In the genomic region with DNA sequence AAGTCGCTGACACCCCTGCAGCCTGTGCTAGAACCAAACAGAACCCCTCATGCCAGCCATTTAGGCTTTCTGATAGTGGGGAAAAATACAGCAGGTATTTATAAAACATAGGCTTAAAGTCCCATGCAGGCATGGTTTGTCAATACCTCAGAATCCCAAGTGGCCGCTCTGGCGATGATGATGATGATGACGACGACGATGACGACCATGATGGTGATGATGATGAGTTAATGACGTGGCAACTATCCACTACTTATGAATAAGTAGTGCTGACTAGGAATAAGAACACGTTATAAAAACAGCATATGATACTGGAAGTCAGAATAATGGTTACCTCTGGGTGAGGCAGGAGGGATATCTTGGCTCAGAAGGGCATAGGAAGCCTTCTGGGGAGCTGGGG, we compare ENCODE assay signal across 33 cellular contexts. TPM values are rescaled to one million over a fixed set of nuclear protein-coding genes. Genes with fewer than 3 reads are reported as not detected.
"Had no signal": no experiment of that assay in that cellular context is flagged by ENCODE, and none has a peak within 500 bp of the region (broad histone marks: within the 10 kb centered on the region; RNA-seq: fewer than 3 reads in every experiment).

No MANE protein-coding gene starts in this region.

- H3K27me3 ChIP-seq: adrenal gland, ascending aorta, body of pancreas, brain microvascular endothelial cell, breast epithelium, cardiac muscle cell had no signal

- H3K27ac ChIP-seq: adrenal gland, body of pancreas, brain microvascular endothelial cell, breast epithelium, cardiac muscle cell had no signal

- H3K4me1 ChIP-seq: adrenal gland, body of pancreas, breast epithelium had no signal

- FAIRE-seq: astrocyte, bronchial epithelial cell had no signal

- H3K36me3 ChIP-seq: adrenal gland, brain microvascular endothelial cell, breast epithelium, cardiac muscle cell had no signal

- H3K9me3 ChIP-seq: adrenal gland, ascending aorta, body of pancreas, breast epithelium had no signal

- H3K4me3 ChIP-seq: adrenal gland, ascending aorta, body of pancreas, breast epithelium, cardiac muscle cell had no signal

- DNase-seq: activated effector memory CD4-positive, alpha-beta T cell treated with anti-CD3 and anti-CD28 coated beads, Interleukin-2, amount 50 U/mL, for 16 hours; activated effector memory CD4-positive, alpha-beta T cell treated with Interleukin-2 at 50 U/mL for 16 hours; activated gamma-delta T cell; activated gamma-delta T cell treated with Interleukin-2 at 50 U/mL for 16 hours; activated naive CD4-positive, alpha-beta T cell; activated naive CD4-positive, alpha-beta T cell treated with anti-CD3 and anti-CD28 coated beads for 36 hours; activated naive CD4-positive, alpha-beta T cell treated with anti-CD3 and anti-CD28 coated beads, Interleukin-2, amount 10 ng/mL, durations not matched to agents 7 days and 5 days; activated naive CD4-positive, alpha-beta T cell treated with anti-CD3 and anti-CD28 coated beads, Interleukin-2, amount 50 U/mL, for 16 hours; activated naive CD4-positive, alpha-beta T cell treated with Interleukin-2 at 50 U/mL for 16 hours; activated naive CD8-positive, alpha-beta T cell treated with anti-CD3 and anti-CD28 coated beads for 36 hours; activated naive CD8-positive, alpha-beta T cell treated with anti-CD3 and anti-CD28 coated beads, Interleukin-2, amount 10 ng/mL, durations not matched to agents 7 days and 5 days; activated naive CD8-positive, alpha-beta T cell treated with anti-CD3 and anti-CD28 coated beads, Interleukin-2, amount 50 U/mL, for 24 hours; activated T-cell treated with anti-CD3 and anti-CD28 coated beads, Interleukin-2, amount 50 U/mL, for 24 hours; activated T-cell treated with anti-CD3 and anti-CD28 coated beads, Interleukin-2, amount 50 U/mL, for 4 hours; activated T-cell treated with anti-CD3 and anti-CD28 coated beads, Interleukin-2, amount 50 U/mL, for 48 hours; activated T-cell treated with anti-CD3 and anti-CD28 coated beads, Interleukin-2, amount 50 U/mL, for 72 hours; adrenal gland; amniotic stem cell; anterior cingulate cortex; aorta; body of pancreas; brain microvascular endothelial cell; central memory CD4-positive, alpha-beta T cell; cerebellar nuclear complex had no signal

- ATAC-seq: activated naive CD4-positive, alpha-beta T cell treated with anti-CD3 and anti-CD28 coated beads, Interleukin-2, amount 50 U/mL, for 72 hours; activated naive CD8-positive, alpha-beta T cell treated with anti-CD3 and anti-CD28 coated beads, Interleukin-2, amount 50 U/mL, for 24 hours; activated T-cell treated with anti-CD3 and anti-CD28 coated beads, Interleukin-2, amount 50 U/mL, for 4 hours; activated T-cell treated with anti-CD3 and anti-CD28 coated beads, Interleukin-2, amount 50 U/mL, for 72 hours; activated T-helper 17 cell treated with anti-CD3 and anti-CD28 coated beads, Interleukin-2, amount 50 U/mL, for 72 hours; body of pancreas had no signal

RNA-seq across cellular contexts. Expression of a gene that starts 18.0 kb away (rescaled TPM):
- total RNA-seq: activated naive CD4-positive, alpha-beta T cell treated with anti-CD3 and anti-CD28 coated beads for 36 hours; activated naive CD8-positive, alpha-beta T cell treated with anti-CD3 and anti-CD28 coated beads for 36 hours; activated naive CD8-positive, alpha-beta T cell treated with anti-CD3 and anti-CD28 coated beads, Interleukin-2, amount 10 ng/mL, durations not matched to agents 7 days and 5 days; activated T-cell treated with anti-CD3 and anti-CD28 coated beads, Interleukin-2, amount 50 U/mL, for 4 hours; activated T-helper 1 cell treated with anti-CD3 and anti-CD28 coated beads, Interleukin-12 subunit alpha, Interleukin-12 subunit beta, Interleukin-2, Interleukin-4 antibody, amounts not matched to agents 30 ng/mL and 10 ng/mL and 1 ng/mL, durations not matched to agents 14 hours and 24 hours and 36 hours; activated T-helper 17 cell treated with anti-CD3 and anti-CD28 coated beads, Interleukin-2, amount 50 U/mL, for 72 hours; activated T-helper 2 cell treated with anti-CD3 and anti-CD28 coated beads, Interferon-gamma antibody, Interleukin-2, Interleukin-4, amounts not matched to agents 10 μg/mL and 5 μg/mL and 100 μg/mL, durations not matched to agents 14 hours and 24 hours and 36 hours had no signal
